In genomic region chr12:49622501-49623141, GRCh38 we compare ENCODE assay signal across 1 cellular context.
TF ChIP-seq lines count a peak whose summit lies in the region.

No MANE protein-coding gene starts in this region.

TF ChIP-seq in endothelial cell of umbilical vein, 7 proteins besides CTCF, POLR2A, EP300 and RAD21:
- TF ChIP-seq MAX (IDR thresholded peaks at IDR 0.05; ENCODE audit: insufficient read depth, insufficient read length) (peak; percentile 70), EZH2 (IDR thresholded peaks at IDR 0.05; ENCODE audit: borderline replicate concordance, low read depth, low read length, severe bottlenecking) (no peak)
